ENCODE assay signal across 17 cellular contexts in the genomic region with DNA sequence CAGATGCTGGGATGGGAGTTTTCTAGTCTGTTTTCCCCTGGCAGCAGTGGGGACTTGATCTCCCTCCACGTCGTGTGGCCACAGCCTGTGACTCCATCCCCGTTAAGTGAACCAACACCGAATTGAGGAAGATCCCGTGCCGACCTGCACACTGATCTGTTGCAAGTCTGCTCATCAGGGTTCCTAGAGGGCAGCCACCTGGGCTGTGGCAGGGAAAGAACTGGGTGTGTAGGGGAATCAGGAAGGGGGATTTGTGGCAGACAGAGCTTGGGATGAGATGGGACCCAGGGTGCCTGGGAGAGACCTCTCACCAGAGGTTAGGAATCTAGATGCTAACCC. TPM values are rescaled to one million over a fixed set of nuclear protein-coding genes. Genes with fewer than 3 reads are reported as not detected.
DNase-seq lines count a peak whose midpoint lies in the region; ATAC-seq lines count a peak whose summit lies in the region.
"Had no signal": no experiment of that assay in that cellular context is flagged by ENCODE, and none has a peak within 500 bp of the region (broad histone marks: within the 10 kb centered on the region; RNA-seq: fewer than 3 reads in every experiment).

No MANE protein-coding gene starts in this region.

- peaks cover 32 to 41% (median 39%) of the 10 kb centered on the region in 3 donors for H3K4me1 Mint-ChIP-seq in T-cell
- peaks cover 5 to 42% (median 17%) of the 10 kb centered on the region in 7 donors for H3K4me1 Mint-ChIP-seq in naive thymus-derived CD4-positive, alpha-beta T cell

- H3K27ac Mint-ChIP-seq in T-cell, result peak overlapping the region; percentile 60 to 73
- no peak overlapping the region for H3K27ac Mint-ChIP-seq in naive thymus-derived CD4-positive, alpha-beta T cell
- H3K27ac Mint-ChIP-seq: dendritic cell treated with granulocyte-macrophage colony-stimulating factor and Interleukin-4, amounts not matched to agents 40 ng/mL and 50 ng/mL, for 4 days had no signal

- H3K27ac ChIP-seq in naive thymus-derived CD4-positive, alpha-beta T cell (ENCODE audit: low read depth, low read length), result no peak overlapping the region
- H3K27ac ChIP-seq: upper lobe of left lung, VCaP had no signal

- peaks cover 0 to 44% of the 10 kb centered on the region in 2 donors for H3K4me1 ChIP-seq in naive thymus-derived CD4-positive, alpha-beta T cell (ENCODE audit: control insufficient read depth in 2 of 2, insufficient read depth in 2 of 2, low read length in 2 of 2)

- no peaks in the 10 kb centered on the region for H3K36me3 ChIP-seq in H7 (replicated peaks; ENCODE audit: control insufficient read depth, insufficient read depth, low read length)
- no peaks in the 10 kb centered on the region for H3K36me3 ChIP-seq in naive thymus-derived CD4-positive, alpha-beta T cell (ENCODE audit: control insufficient read depth in 2 of 3, insufficient read depth in 3 of 3, low read length in 3 of 3)
- H3K36me3 ChIP-seq: upper lobe of left lung had no signal

- H3K4me3 ChIP-seq in H7 (ENCODE audit: insufficient read depth, low read depth, low read length), result no peak overlapping the region
- peak overlapping the region; percentile 20 for H3K4me3 ChIP-seq in naive thymus-derived CD4-positive, alpha-beta T cell (ENCODE audit: low read length)
- H3K4me3 ChIP-seq: upper lobe of left lung had no signal

- peaks cover 46 to 48% of the 10 kb centered on the region in 2 donors for H3K27me3 Mint-ChIP-seq in T-cell
- peaks cover 44 to 67% (median 52%) of the 10 kb centered on the region in 5 donors for H3K27me3 Mint-ChIP-seq in naive thymus-derived CD4-positive, alpha-beta T cell

- DNase-seq in NCI-H2171 treated with DMSO at 0.1 percent for 48 hours (lab: John Stamatoyannopoulos, UW) (peak; percentile 47), NCI-H2171 (lab: John Stamatoyannopoulos, UW) (no peak), H7 (peak; percentile 56), T-cell (peak in 2 of 34 experiments; percentile 9 to 11), T1000 (lab: John Stamatoyannopoulos, UW) (no peak), occipital lobe (lab: John Stamatoyannopoulos, UW) (no peak), left ventricle myocardium superior (no peak)
- no peak for DNase-seq in naive thymus-derived CD4-positive, alpha-beta T cell
- DNase-seq: 8988T, NCI-H1048, NCI-H226 had no signal

- peaks cover 8% of the 10 kb centered on the region for H3K27me3 ChIP-seq in H7 (ENCODE audit: control insufficient read depth, insufficient read depth, low read length)
- peaks cover 0 to 7% of the 10 kb centered on the region in 2 donors for H3K27me3 ChIP-seq in naive thymus-derived CD4-positive, alpha-beta T cell (ENCODE audit: control insufficient read depth in 2 of 2, insufficient read depth in 2 of 2, low read length in 2 of 2)
- H3K27me3 ChIP-seq: upper lobe of left lung had no signal

- ATAC-seq in T-cell (replicated peaks in 1 of 4), result no peak
- ATAC-seq in naive thymus-derived CD4-positive, alpha-beta T cell, result no peak
- no peak for ATAC-seq in left ventricle myocardium superior
- ATAC-seq: sciatic nerve had no signal

- H3K9me3 Mint-ChIP-seq in T-cell, result no peaks in the 10 kb centered on the region
- peaks cover 0 to 5% (median 0%) of the 10 kb centered on the region in 11 donors for H3K9me3 Mint-ChIP-seq in naive thymus-derived CD4-positive, alpha-beta T cell

- H3K4me3 Mint-ChIP-seq in T-cell, result peak overlapping the region in 2 of 3 donors; percentile 25 to 63
- H3K4me3 Mint-ChIP-seq in naive thymus-derived CD4-positive, alpha-beta T cell, result peak overlapping the region in 5 of 10 donors; percentile 11 to 58 (median 32)
- H3K4me3 Mint-ChIP-seq: dendritic cell treated with granulocyte-macrophage colony-stimulating factor and Interleukin-4, amounts not matched to agents 40 ng/mL and 50 ng/mL, for 4 days had no signal

- POLR2A ChIA-PET in T-cell (lab: Charles Lee), result interaction anchor here in 1 of 2 donors (0.6 to 0.7 kb wide), 2 partner anchors 268 to 294 kb away, joined by 3 read pairs; a partner anchor contains a TSS
- POLR2A ChIA-PET in naive thymus-derived CD4-positive, alpha-beta T cell (lab: Charles Lee), result interaction anchor here (0.6 to 1.5 kb wide), 2 partner anchors 10 to 82 kb away, joined by 3 read pairs; no protein-coding TSS in a partner anchor

- intact Hi-C loops in naive thymus-derived CD4-positive, alpha-beta T cell (cut with micrococcal nuclease), result loop anchor here in 1 of 2 donors (10.0 kb wide), 1 partner anchor 196 kb away; no protein-coding TSS in a partner anchor
- intact Hi-C loops in left ventricle myocardium superior (cut with micrococcal nuclease), result no loop called here

- no peaks in the 10 kb centered on the region for H3K36me3 Mint-ChIP-seq in T-cell
- H3K36me3 Mint-ChIP-seq in naive thymus-derived CD4-positive, alpha-beta T cell, result peaks cover 0 to 3% (median 0%) of the 10 kb centered on the region in 5 donors
- H3K36me3 Mint-ChIP-seq: CD14-positive monocyte had no signal

- no peaks in the 10 kb centered on the region for H3K9me3 ChIP-seq in naive thymus-derived CD4-positive, alpha-beta T cell (ENCODE audit: control insufficient read depth in 2 of 3, low read length in 3 of 3)
- H3K9me3 ChIP-seq: upper lobe of left lung had no signal

- CTCF ChIA-PET in T-cell (lab: Charles Lee), result interaction anchor here (1.0 to 2.2 kb wide), 2 partner anchors 43 kb away, joined by 3 to 6 read pairs; no protein-coding TSS in a partner anchor
- CTCF ChIA-PET in naive thymus-derived CD4-positive, alpha-beta T cell (lab: Charles Lee), result interaction anchor here (1.2 kb wide), 1 partner anchor 20 kb away, joined by 3 read pairs; no protein-coding TSS in a partner anchor

RNA-seq across cellular contexts. Expression of a gene that starts 23.2 kb away (rescaled TPM):
- total RNA-seq in H7 (2014; rRNA removed; shearing (Covaris generic)), result 48.3 and 52.0 TPM in 2 replicates
- total RNA-seq in T-cell, result 1 to 10 TPM; 1.7 to 4.6 (median 2.1) TPM
- 1 to 10 TPM in 4 of 5 experiments, under 1 TPM in 1; 0.85 to 3.6 (median 3.0) TPM for total RNA-seq in naive thymus-derived CD4-positive, alpha-beta T cell
- polyA plus RNA-seq in naive thymus-derived CD4-positive, alpha-beta T cell, result 1 to 10 TPM in 1 of 2 donors, under 1 TPM in 1; 0.20 to 1.8 TPM
- 0.16 TPM for total RNA-seq in occipital lobe
- total RNA-seq in left ventricle myocardium superior, result 209 TPM

RNA-seq across cellular contexts. Expression of a gene that starts 25.4 kb away (rescaled TPM):
- total RNA-seq in H7 (2014; rRNA removed; shearing (Covaris generic)), result 6.7 and 9.0 TPM in 2 replicates
- total RNA-seq in T-cell, result under 1 TPM in 3 of 5 donors, not detected in 2; 0.16 to 0.60 (median 0.30) TPM
- under 1 TPM in 4 of 5 experiments, not detected in 1; 0.12 to 0.44 (median 0.31) TPM for total RNA-seq in naive thymus-derived CD4-positive, alpha-beta T cell
- polyA plus RNA-seq in naive thymus-derived CD4-positive, alpha-beta T cell, result under 1 TPM in 1 of 2 donors, not detected in 1; 0.13 TPM
- 0.94 TPM for total RNA-seq in occipital lobe
- not detected for total RNA-seq in left ventricle myocardium superior
- polyA plus RNA-seq: CD14-positive monocyte had no signal

RNA-seq across cellular contexts. Expression of a gene that starts 59.4 kb away (rescaled TPM):
- total RNA-seq in H7 (2014; rRNA removed; shearing (Covaris generic)), result 19.4 and 25.1 TPM in 2 replicates
- total RNA-seq in T-cell, result under 1 TPM in 2 of 5 donors, not detected in 3; 0.69 to 0.98 TPM
- under 1 TPM in 1 of 5 experiments, not detected in 4; 0.97 TPM for total RNA-seq in naive thymus-derived CD4-positive, alpha-beta T cell
- not detected for polyA plus RNA-seq in naive thymus-derived CD4-positive, alpha-beta T cell
- total RNA-seq in occipital lobe, result 6.9 TPM
- not detected for total RNA-seq in left ventricle myocardium superior
- total RNA-seq: lower leg skin, sciatic nerve had no signal
- polyA plus RNA-seq: CD14-positive monocyte had no signal

Comparison
In these comparisons a context has a peak if more than half of its experiments do, and no peak if none do; other contexts are left out.
1. DNase-seq: peak in NCI-H2171 treated with DMSO at 0.1 percent for 48 hours (single experiment) and H7 (single experiment); none in NCI-H2171 (single experiment), naive thymus-derived CD4-positive, alpha-beta T cell (0 of 9), T1000 (single experiment), occipital lobe (single experiment) and left ventricle myocardium superior (single experiment).
2. H3K27ac Mint-ChIP-seq: peak in T-cell (2 of 2); none in naive thymus-derived CD4-positive, alpha-beta T cell (0 of 9).